In the genomic region with DNA sequence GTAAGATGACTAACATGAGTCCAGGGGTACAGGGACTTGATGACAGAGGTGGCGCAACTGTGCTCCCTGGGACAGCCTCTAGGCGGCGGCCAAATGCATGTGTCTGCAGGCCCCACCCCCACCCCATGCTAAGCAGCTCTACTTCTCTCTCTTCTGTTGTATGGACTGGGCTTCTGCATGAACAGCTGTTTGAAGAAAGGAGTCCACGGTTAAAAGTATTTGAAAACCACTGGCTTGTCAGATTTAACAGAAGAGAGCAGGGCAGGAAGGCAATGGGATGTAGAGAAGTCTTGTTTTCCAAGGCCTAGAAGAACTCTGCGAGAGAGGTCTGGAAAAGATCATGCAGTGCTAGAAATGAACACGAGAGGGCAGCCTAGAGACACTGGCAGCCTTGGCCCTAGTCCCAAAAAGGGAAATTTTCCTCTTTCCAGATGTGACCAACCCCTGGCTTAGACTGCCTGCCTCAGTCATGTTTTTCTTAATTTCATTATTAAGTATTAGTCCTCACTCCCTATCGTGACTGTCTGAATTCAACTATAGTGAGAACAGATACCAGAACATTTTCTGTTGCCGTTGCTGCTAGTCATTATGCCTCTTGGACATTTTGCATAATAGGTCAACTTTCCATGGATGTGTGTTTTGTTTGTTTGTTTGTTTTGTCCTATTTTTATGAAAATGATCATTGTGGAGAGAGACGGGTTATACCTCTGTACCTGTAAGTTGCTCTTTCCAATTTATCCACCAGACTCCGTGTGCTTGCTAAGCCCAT, we compare ENCODE assay signal across 8 cellular contexts.
DNase-seq lines count a peak whose midpoint lies in the region; ATAC-seq lines count a peak whose summit lies in the region.

No MANE protein-coding gene starts in this region.

- H3K9me3 Mint-ChIP-seq in stimulated activated effector memory CD8-positive, alpha-beta T cell treated with anti-CD3 and anti-CD28 coated beads, Interleukin-12 subunit alpha, Interleukin-12 subunit beta, amount 100 ng/mL, for 72 hours = no peaks in the 10 kb centered on the region

- ATAC-seq in HG02759 (IDR thresholded peaks at IDR 0.05; ENCODE audit: unreplicated experiment) = peak; percentile 74
- ATAC-seq in stimulated activated effector memory CD8-positive, alpha-beta T cell treated with anti-CD3 and anti-CD28 coated beads, Interleukin-12 subunit alpha, Interleukin-12 subunit beta, amount 100 ng/mL, for 72 hours = peak; percentile 51

- peaks cover 14% of the 10 kb centered on the region for H3K4me1 Mint-ChIP-seq in stimulated activated effector memory CD8-positive, alpha-beta T cell treated with anti-CD3 and anti-CD28 coated beads, Interleukin-12 subunit alpha, Interleukin-12 subunit beta, amount 100 ng/mL, for 72 hours

- no peak overlapping the region for H3K4me3 Mint-ChIP-seq in stimulated activated effector memory CD8-positive, alpha-beta T cell treated with anti-CD3 and anti-CD28 coated beads, Interleukin-12 subunit alpha, Interleukin-12 subunit beta, amount 100 ng/mL, for 72 hours

- DNase-seq in NCI-H510A treated with DMSO at 0.1 percent for 48 hours (lab: John Stamatoyannopoulos, UW) (peak; percentile 1), NCI-H510A (lab: John Stamatoyannopoulos, UW) (no peak), NCI-H2196 (lab: John Stamatoyannopoulos, UW; ENCODE audit: unreplicated experiment) (peak; percentile 62), dedifferentiated amniotic fluid mesenchymal stem cell (ENCODE audit: extremely low spot score) (peak; percentile 59), medulla oblongata (ENCODE audit: extremely low spot score) (peak; percentile 41)
- peak; percentile 37 to 53 for DNase-seq in activated CD4-positive, alpha-beta T cell treated with anti-CD3 and anti-CD28 coated beads for 24 hours (ENCODE audit: low read depth in 2 of 2)
- DNase-seq in stimulated activated effector memory CD8-positive, alpha-beta T cell treated with anti-CD3 and anti-CD28 coated beads, Interleukin-12 subunit alpha, Interleukin-12 subunit beta, amount 100 ng/mL, for 72 hours (ENCODE audit: low spot score in 2 of 2) = peak; percentile 35 to 82

- no peaks in the 10 kb centered on the region for H3K36me3 Mint-ChIP-seq in stimulated activated effector memory CD8-positive, alpha-beta T cell treated with anti-CD3 and anti-CD28 coated beads, Interleukin-12 subunit alpha, Interleukin-12 subunit beta, amount 100 ng/mL, for 72 hours

- H3K27ac Mint-ChIP-seq in stimulated activated effector memory CD8-positive, alpha-beta T cell treated with anti-CD3 and anti-CD28 coated beads, Interleukin-12 subunit alpha, Interleukin-12 subunit beta, amount 100 ng/mL, for 72 hours = no peak overlapping the region
